Comparison of ENCODE assay signal across 8 cellular contexts in the genomic region with DNA sequence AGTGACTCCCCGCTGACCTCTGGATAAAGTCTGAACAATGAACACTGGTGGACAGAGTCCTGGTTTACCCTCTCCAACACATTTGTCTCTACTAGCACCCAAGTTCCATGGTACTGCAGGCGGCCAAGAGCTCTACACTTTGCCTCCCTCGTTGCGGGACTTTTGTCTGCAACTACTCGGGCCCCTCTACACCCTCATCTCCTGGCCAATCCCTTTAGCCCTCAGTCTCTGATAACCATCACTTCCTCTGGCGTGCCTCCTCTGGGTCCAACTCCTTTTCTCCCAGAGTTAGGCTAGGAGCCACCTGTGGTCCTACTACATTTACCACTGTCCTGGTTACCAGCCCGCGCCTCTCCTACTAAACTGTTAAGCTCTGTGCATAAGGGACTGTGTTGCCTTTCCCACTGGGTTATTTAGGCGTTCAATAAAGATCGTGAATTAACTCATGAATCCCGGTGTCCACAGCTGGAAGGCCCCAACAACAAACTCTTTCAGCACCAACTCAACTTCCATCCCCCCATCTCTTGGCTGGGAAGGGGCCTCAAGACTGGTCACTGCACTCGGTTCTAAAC. TPM values are rescaled to one million over a fixed set of nuclear protein-coding genes. Genes with fewer than 3 reads are reported as not detected.
A peak's percentile ranks its signal among the peaks of the same experiment; 100 is the strongest.
DNase-seq lines count a peak whose midpoint lies in the region; ATAC-seq, FAIRE-seq and TF ChIP-seq lines count a peak whose summit lies in the region.

No MANE protein-coding gene starts in this region.

- no peaks in the 10 kb centered on the region for H3K27me3 ChIP-seq in BLaER1 treated with 17β-estradiol and CSF1 and Interleukin-3, amounts not matched to agents 10 nM and 100 nM
- H3K27me3 ChIP-seq in iPS-18a (ENCODE audit: control insufficient read depth, insufficient read depth, low read length) (no peaks in the 10 kb centered on the region), small intestine (ENCODE audit: control insufficient read depth in 2 of 2, insufficient read depth in 2 of 2, low read length in 2 of 2) (no peaks in the 10 kb centered on the region)

- ATAC-seq in GM18505 (IDR thresholded peaks at IDR 0.05; ENCODE audit: unreplicated experiment), result no peak
- ATAC-seq in GM21619 (IDR thresholded peaks at IDR 0.05; ENCODE audit: unreplicated experiment), result no peak

- no peak for TF ChIP-seq POLR2A in GM18505 (IDR thresholded peaks at IDR 0.05; ENCODE audit: borderline replicate concordance, extremely low read depth, insufficient read depth, insufficient read length)

- H3K27ac ChIP-seq in BLaER1 treated with 17β-estradiol and CSF1 and Interleukin-3, amounts not matched to agents 10 nM and 100 nM, result peak overlapping the region; percentile 73 to 86 (median 80)
- H3K27ac ChIP-seq in iPS-18a (ENCODE audit: low read length) (peak overlapping the region; percentile 55), small intestine (ENCODE audit: low read depth in 1 of 2, low read length in 1 of 2) (peak overlapping the region in 1 of 2 donors; percentile 95)

- peaks cover 6% of the 10 kb centered on the region for H3K36me3 Mint-ChIP-seq in activated naive CD8-positive, alpha-beta T cell

- 16 to 29% (median 18%) methylated on average over 12 of the region's 12 CpGs for WGBS in small intestine, 3 donors

- peak overlapping the region; percentile 68 to 87 (median 78) for H3K4me3 ChIP-seq in BLaER1 treated with 17β-estradiol and CSF1 and Interleukin-3, amounts not matched to agents 10 nM and 100 nM
- H3K4me3 ChIP-seq in iPS-18a (ENCODE audit: low read length) (peak overlapping the region; percentile 96), small intestine (ENCODE audit: low read depth in 1 of 2, low read length in 2 of 2) (peak overlapping the region; percentile 41 to 62)

- H3K9me3 Mint-ChIP-seq in activated naive CD8-positive, alpha-beta T cell (ENCODE audit: low read depth), result no peaks in the 10 kb centered on the region

- peak overlapping the region; percentile 98 for H3K4me3 Mint-ChIP-seq in activated naive CD8-positive, alpha-beta T cell

- H3K27ac Mint-ChIP-seq in activated naive CD8-positive, alpha-beta T cell, result peak overlapping the region; percentile 97

- H4K20me1 ChIP-seq in BLaER1 treated with 17β-estradiol and CSF1 and Interleukin-3, amounts not matched to agents 10 nM and 100 nM, result peaks cover 0 to 20% (median 7%) of the 10 kb centered on the region in 11 experiments; a peak in 11 of 22 replicates

- H3K4me1 ChIP-seq in BLaER1 treated with 17β-estradiol and CSF1 and Interleukin-3, amounts not matched to agents 10 nM and 100 nM, result peaks cover 20 to 30% (median 25%) of the 10 kb centered on the region in 10 experiments
- H3K4me1 ChIP-seq in iPS-18a (ENCODE audit: control insufficient read depth, low read depth, low read length), result peaks cover 13% of the 10 kb centered on the region
- peaks cover 6 to 12% of the 10 kb centered on the region in 2 donors for H3K4me1 ChIP-seq in small intestine (ENCODE audit: control insufficient read depth in 2 of 2, insufficient read depth in 1 of 2, low read depth in 1 of 2, low read length in 1 of 2)

- peak; percentile 2 for DNase-seq in HTR-8/SVneo (ENCODE audit: insufficient read length, low spot score)
- peak; percentile 8 for DNase-seq in small intestine
- DNase-seq in cerebellar cortex (ENCODE audit: low spot score), result no peak

- peaks cover 57% of the 10 kb centered on the region for H3K4me1 Mint-ChIP-seq in activated naive CD8-positive, alpha-beta T cell (ENCODE audit: low read depth)

- peak overlapping the region; percentile 75 to 90 (median 84) for H3K9ac ChIP-seq in BLaER1 treated with 17β-estradiol and CSF1 and Interleukin-3, amounts not matched to agents 10 nM and 100 nM
- peak overlapping the region; percentile 80 for H3K9ac ChIP-seq in iPS-18a (ENCODE audit: low read length)

- peaks cover 12 to 47% (median 20%) of the 10 kb centered on the region in 11 experiments for H3K36me3 ChIP-seq in BLaER1 treated with 17β-estradiol and CSF1 and Interleukin-3, amounts not matched to agents 10 nM and 100 nM
- peaks cover 5% of the 10 kb centered on the region for H3K36me3 ChIP-seq in iPS-18a (ENCODE audit: control insufficient read depth, low read depth, low read length)
- peaks cover 0 to 2% of the 10 kb centered on the region in 2 donors for H3K36me3 ChIP-seq in small intestine (ENCODE audit: control insufficient read depth in 2 of 2, insufficient read depth in 2 of 2, low read length in 2 of 2)

- H3K9me3 ChIP-seq in BLaER1 treated with 17β-estradiol and CSF1 and Interleukin-3, amounts not matched to agents 10 nM and 100 nM (replicated peaks in 1 of 11), result 0 out of 22 replicates have a peak, but pooled peaks cover 0 to 3% (median 0%) of the 10 kb centered on the region in 11 experiments
- H3K9me3 ChIP-seq in iPS-18a (ENCODE audit: control insufficient read depth, low read depth, low read length) (no peaks in the 10 kb centered on the region), small intestine (ENCODE audit: control insufficient read depth, low read depth) (no peaks in the 10 kb centered on the region)

- peak overlapping the region; percentile 87 to 98 (median 92) for H3K4me2 ChIP-seq in BLaER1 treated with 17β-estradiol and CSF1 and Interleukin-3, amounts not matched to agents 10 nM and 100 nM

- FAIRE-seq in HTR-8/SVneo (lab: Jason Lieb, UNC) (no peak), small intestine (lab: Jason Lieb, UNC) (no peak)

- no peaks in the 10 kb centered on the region for H3K27me3 Mint-ChIP-seq in activated naive CD8-positive, alpha-beta T cell

RNA-seq across cellular contexts. Expression of gene HDHD2, which starts 0.8 kb away (rescaled TPM):
- 10 to 100 TPM; 16.5 to 26.7 (median 21.9) TPM for polyA plus RNA-seq in small intestine

RNA-seq across cellular contexts. Expression of gene IER3IP1, which starts 26.6 kb away (rescaled TPM):
- polyA plus RNA-seq in small intestine, result 10 to 100 TPM; 14.1 to 19.5 (median 16.2) TPM
